In genomic region chr5:168786142-168786541, GRCh38 we compare ENCODE assay signal across 20 cellular contexts.
DNase-seq lines count a peak whose midpoint lies in the region; ATAC-seq and TF ChIP-seq lines count a peak whose summit lies in the region.
"Had no signal": no experiment of that assay in that cellular context is flagged by ENCODE, and none has a peak within 500 bp of the region (broad histone marks: within the 10 kb centered on the region; RNA-seq: fewer than 3 reads in every experiment).

No MANE protein-coding gene starts in this region.

- no peaks in the 10 kb centered on the region for H3K36me3 ChIP-seq in RWPE2 (ENCODE audit: low read depth)
- H3K36me3 ChIP-seq in kidney epithelial cell (ENCODE audit: control insufficient read depth, insufficient read depth, low read length) = no peaks in the 10 kb centered on the region
- H3K36me3 ChIP-seq in psoas muscle (ENCODE audit: insufficient read depth in 1 of 2, low read depth in 1 of 2) = no peaks in the 10 kb centered on the region
- H3K36me3 ChIP-seq: colonic mucosa, thoracic aorta had no signal

- intact Hi-C loops in psoas muscle (cut with DNase I) = no loop called here

- H3K27me3 Mint-ChIP-seq in activated CD8-positive, alpha-beta T cell treated with anti-CD3 and anti-CD28 coated beads, Interleukin-2, amount 10 ng/mL, durations not matched to agents 7 days and 5 days (ENCODE audit: low read depth) = no peaks in the 10 kb centered on the region

- H3K4me3 ChIP-seq in AG10803 (ENCODE audit: low read length) (no peak overlapping the region), RWPE2 (ENCODE audit: severe bottlenecking) (no peak overlapping the region), kidney epithelial cell (ENCODE audit: low read depth, low read length) (no peak overlapping the region), psoas muscle (no peak overlapping the region)
- H3K4me3 ChIP-seq: colonic mucosa, GM23338, mucosa of descending colon, thoracic aorta had no signal

- peak; percentile 43 for DNase-seq in AG10803 (ENCODE audit: low read depth)
- DNase-seq in HS-5 (ENCODE audit: low read depth) = peak; percentile 61
- no peak for DNase-seq in RWPE2 (ENCODE audit: low spot score)
- peak; percentile 16 for DNase-seq in kidney epithelial cell (ENCODE audit: low read depth)
- DNase-seq in psoas muscle = no peak
- DNase-seq in activated CD8-positive, alpha-beta T cell treated with anti-CD3 and anti-CD28 coated beads, Interleukin-2, amount 10 ng/mL, durations not matched to agents 7 days and 5 days = no peak
- DNase-seq in effector CD4-positive, alpha-beta T cell = no peak
- DNase-seq in KBM-7 = no peak
- DNase-seq: activated CD4-positive, alpha-beta T cell treated with anti-CD3 and anti-CD28 coated beads, Interleukin-2, amount 50 U/mL, for 48 hours; activated naive CD4-positive, alpha-beta T cell treated with anti-CD3 and anti-CD28 coated beads, Interleukin-2, amount 50 U/mL, for 16 hours; activated T-cell treated with anti-CD3 and anti-CD28 coated beads, Interleukin-2, amount 50 U/mL, for 24 hours; colonic mucosa; DMS53; foreskin fibroblast; mucosa of descending colon; NCI-H69; stimulated activated CD4-positive, alpha-beta T cell treated with anti-CD3 and anti-CD28 coated beads, Interleukin-12 subunit alpha, Interleukin-12 subunit beta, amount 100 ng/mL, for 4 hours had no signal

- TF ChIP-seq CTCF in AG10803 (conservative IDR thresholded peaks at IDR 0.05; ENCODE audit: low read length) (no peak), RWPE2 (IDR thresholded peaks at IDR 0.05; ENCODE audit: poor library complexity, severe bottlenecking) (no peak), kidney epithelial cell (IDR thresholded peaks at IDR 0.05; ENCODE audit: insufficient read depth, low read length, poor library complexity, severe bottlenecking) (no peak), psoas muscle (IDR thresholded peaks at IDR 0.05) (no peak)

- H3K4me1 ChIP-seq in RWPE2 (ENCODE audit: insufficient read depth, poor library complexity, severe bottlenecking) (no peaks in the 10 kb centered on the region), psoas muscle (no peaks in the 10 kb centered on the region)
- H3K4me1 ChIP-seq: colonic mucosa had no signal

- H3K27ac Mint-ChIP-seq in activated CD8-positive, alpha-beta T cell treated with anti-CD3 and anti-CD28 coated beads, Interleukin-2, amount 10 ng/mL, durations not matched to agents 7 days and 5 days = no peak overlapping the region
- H3K27ac Mint-ChIP-seq: activated T-cell treated with anti-CD3 and anti-CD28 coated beads, Interleukin-2, amount 50 U/mL, for 24 hours; GM23338 had no signal

- H3K9me3 Mint-ChIP-seq in activated CD8-positive, alpha-beta T cell treated with anti-CD3 and anti-CD28 coated beads, Interleukin-2, amount 10 ng/mL, durations not matched to agents 7 days and 5 days (ENCODE audit: insufficient read depth) = no peaks in the 10 kb centered on the region
- H3K9me3 Mint-ChIP-seq: activated T-cell treated with anti-CD3 and anti-CD28 coated beads, Interleukin-2, amount 50 U/mL, for 24 hours; GM23338 had no signal

- H3K27me3 ChIP-seq in RWPE2 (ENCODE audit: insufficient read depth, poor library complexity, severe bottlenecking) (no peaks in the 10 kb centered on the region), kidney epithelial cell (ENCODE audit: control insufficient read depth, insufficient read depth, low read length) (no peaks in the 10 kb centered on the region), psoas muscle (ENCODE audit: insufficient read depth in 3 of 3, low read length in 2 of 3) (peaks cover 0 to 3% (median 0%) of the 10 kb centered on the region in 3 donors)
- H3K27me3 ChIP-seq: colonic mucosa had no signal

- CTCF ChIA-PET in activated CD8-positive, alpha-beta T cell treated with anti-CD3 and anti-CD28 coated beads, Interleukin-2, amount 10 ng/mL, durations not matched to agents 7 days and 5 days (lab: Charles Lee) = no interaction called here

- ATAC-seq in RWPE2 (ENCODE audit: low read depth) = peak; percentile 58; the same call in 2 of the 3 replicates
- ATAC-seq in psoas muscle = no peak
- no peak for ATAC-seq in activated CD8-positive, alpha-beta T cell treated with anti-CD3 and anti-CD28 coated beads, Interleukin-2, amount 10 ng/mL, durations not matched to agents 7 days and 5 days
- ATAC-seq: GM23338, left lobe of liver, mucosa of descending colon had no signal

- POLR2A ChIA-PET in activated CD8-positive, alpha-beta T cell treated with anti-CD3 and anti-CD28 coated beads, Interleukin-2, amount 10 ng/mL, durations not matched to agents 7 days and 5 days (lab: Charles Lee) = no interaction called here

- H3K36me3 Mint-ChIP-seq in activated CD8-positive, alpha-beta T cell treated with anti-CD3 and anti-CD28 coated beads, Interleukin-2, amount 10 ng/mL, durations not matched to agents 7 days and 5 days (ENCODE audit: low read depth) = no peaks in the 10 kb centered on the region

- H3K27ac ChIP-seq in RWPE2 (ENCODE audit: poor library complexity, severe bottlenecking) (no peak overlapping the region), psoas muscle (no peak overlapping the region)
- H3K27ac ChIP-seq: colonic mucosa, thoracic aorta had no signal

- WGBS in psoas muscle, 3 donors = 59 to 67% (median 66%) methylated on average over 3 of the region's 3 CpGs

- in situ Hi-C loops in KBM-7 (cut with MboI; ENCODE audit: low pct_unique_long_range_greater_than_20kb, low sequenced_read_pairs) = no loop called here

- no peak overlapping the region for H3K4me3 Mint-ChIP-seq in activated CD8-positive, alpha-beta T cell treated with anti-CD3 and anti-CD28 coated beads, Interleukin-2, amount 10 ng/mL, durations not matched to agents 7 days and 5 days
- H3K4me3 Mint-ChIP-seq: activated T-cell treated with anti-CD3 and anti-CD28 coated beads, Interleukin-2, amount 50 U/mL, for 24 hours; GM23338 had no signal

- no peaks in the 10 kb centered on the region for H3K9me3 ChIP-seq in RWPE2 (ENCODE audit: severe bottlenecking)
- H3K9me3 ChIP-seq in psoas muscle = no peaks in the 10 kb centered on the region
- H3K9me3 ChIP-seq: colonic mucosa, mucosa of descending colon, thoracic aorta had no signal

- no peaks in the 10 kb centered on the region for H3K4me1 Mint-ChIP-seq in activated CD8-positive, alpha-beta T cell treated with anti-CD3 and anti-CD28 coated beads, Interleukin-2, amount 10 ng/mL, durations not matched to agents 7 days and 5 days (ENCODE audit: low read depth)

Comparison
In these comparisons a context has a peak if more than half of its experiments do, and no peak if none do; other contexts are left out.
1. DNase-seq: peak in AG10803 (single experiment), HS-5 (single experiment) and kidney epithelial cell (single experiment); none in RWPE2 (single experiment), psoas muscle (0 of 2), activated CD8-positive, alpha-beta T cell treated with anti-CD3 and anti-CD28 coated beads, Interleukin-2, amount 10 ng/mL, durations not matched to agents 7 days and 5 days (single experiment), effector CD4-positive, alpha-beta T cell (single experiment) and KBM-7 (single experiment).